ENCODE assay signal across 22 cellular contexts in genomic region chr1:228341450-228341813, GRCh38.
DNase-seq lines count a peak whose midpoint lies in the region; ATAC-seq and TF ChIP-seq lines count a peak whose summit lies in the region.
"Had no signal": no experiment of that assay in that cellular context is flagged by ENCODE, and none has a peak within 500 bp of the region (broad histone marks: within the 10 kb centered on the region; RNA-seq: fewer than 3 reads in every experiment).

No MANE protein-coding gene starts in this region.

- H3K4me3 Mint-ChIP-seq in nephron progenitor cell, result no peak overlapping the region
- H3K4me3 Mint-ChIP-seq: activated CD4-positive, alpha-beta memory T cell treated with anti-CD3 and anti-CD28 coated beads, Interleukin-2, amount 10 ng/mL, durations not matched to agents 7 days and 5 days; neural crest cell had no signal

- ATAC-seq in Right ventricle myocardium inferior (no peak), HG03378 (IDR thresholded peaks at IDR 0.05; ENCODE audit: unreplicated experiment) (no peak), HG02884 (IDR thresholded peaks at IDR 0.05; ENCODE audit: unreplicated experiment) (no peak)
- ATAC-seq: activated CD4-positive, CD25-positive, alpha-beta regulatory T cell treated with anti-CD3 and anti-CD28 coated beads, Interleukin-2, amount 50 U/mL, for 24 hours; foreskin keratinocyte had no signal

- no peak overlapping the region for H3K27ac Mint-ChIP-seq in nephron progenitor cell
- H3K27ac Mint-ChIP-seq: activated CD4-positive, alpha-beta memory T cell treated with anti-CD3 and anti-CD28 coated beads, Interleukin-2, amount 10 ng/mL, durations not matched to agents 7 days and 5 days had no signal

- H3K27me3 Mint-ChIP-seq in nephron progenitor cell (ENCODE audit: low read depth, poor library complexity), result no peaks in the 10 kb centered on the region
- H3K27me3 Mint-ChIP-seq: activated CD4-positive, alpha-beta memory T cell treated with anti-CD3 and anti-CD28 coated beads, Interleukin-2, amount 10 ng/mL, durations not matched to agents 7 days and 5 days had no signal

- H3K9me3 Mint-ChIP-seq in nephron progenitor cell, result no peaks in the 10 kb centered on the region

- intact Hi-C loops in Right ventricle myocardium inferior (cut with DNase I) (no loop called here), cardiac septum (cut with DNase I) (no loop called here)

- no peak overlapping the region for H3K4me3 ChIP-seq in right atrium auricular region
- no peak overlapping the region for H3K4me3 ChIP-seq in suprapubic skin
- H3K4me3 ChIP-seq: esophagus squamous epithelium, transverse colon had no signal

- DNase-seq in Right ventricle myocardium inferior (ENCODE audit: missing footprints), result peak; percentile 30
- no peak for DNase-seq in right atrium auricular region (ENCODE audit: low spot score)
- peak; percentile 56 for DNase-seq in cardiac septum (ENCODE audit: low spot score)
- DNase-seq in nephron progenitor cell, result peak; percentile 1
- DNase-seq in suprapubic skin (ENCODE audit: low spot score in 2 of 2), result peak; percentile 50 to 65
- DNase-seq in foreskin melanocyte, result no peak
- DNase-seq: activated CD4-positive, alpha-beta memory T cell treated with anti-CD3 and anti-CD28 coated beads, Interleukin-2, amount 10 ng/mL, durations not matched to agents 7 days and 5 days; esophagus squamous epithelium; foreskin keratinocyte; GOT3; KBM-7; kidney glomerular epithelial cell; mammary epithelial cell; NCI-H1930; NCI-H524 treated with DMSO at 0.1 percent for 48 hours; stimulated activated CD4-positive, alpha-beta T cell treated with anti-CD3 and anti-CD28 coated beads, Interleukin-4, amount 100 ng/mL, for 4 hours had no signal

- WGBS in suprapubic skin, result 86% methylated on average over 6 of the region's 17 CpGs

- H3K27ac ChIP-seq in right atrium auricular region, result no peak overlapping the region
- H3K27ac ChIP-seq in suprapubic skin, result no peak overlapping the region
- H3K27ac ChIP-seq: esophagus squamous epithelium, foreskin keratinocyte, transverse colon had no signal

- peaks cover 61% of the 10 kb centered on the region for H3K36me3 ChIP-seq in right atrium auricular region
- H3K36me3 ChIP-seq in suprapubic skin, result peaks cover 18% of the 10 kb centered on the region
- H3K36me3 ChIP-seq: transverse colon had no signal

- H3K9me3 ChIP-seq in right atrium auricular region, result no peaks in the 10 kb centered on the region
- no peaks in the 10 kb centered on the region for H3K9me3 ChIP-seq in suprapubic skin
- H3K9me3 ChIP-seq: esophagus squamous epithelium, SK-N-SH, transverse colon had no signal

- TF ChIP-seq EP300 in suprapubic skin (IDR thresholded peaks at IDR 0.05), result no peak

- no peak for TF ChIP-seq CTCF in right atrium auricular region (IDR thresholded peaks at IDR 0.05)
- TF ChIP-seq CTCF in nephron progenitor cell (IDR thresholded peaks at IDR 0.05), result no peak
- no peak for TF ChIP-seq CTCF in suprapubic skin (IDR thresholded peaks at IDR 0.05)

- H3K36me3 Mint-ChIP-seq in nephron progenitor cell (ENCODE audit: low read depth), result peaks cover 34% of the 10 kb centered on the region

- H3K4me1 ChIP-seq in right atrium auricular region (peaks cover 0 to 4% of the 10 kb centered on the region in 2 donors), suprapubic skin (no peaks in the 10 kb centered on the region)
- H3K4me1 ChIP-seq: esophagus squamous epithelium, foreskin keratinocyte, transverse colon had no signal

- H3K27me3 ChIP-seq in right atrium auricular region (no peaks in the 10 kb centered on the region), suprapubic skin (no peaks in the 10 kb centered on the region)
- H3K27me3 ChIP-seq: esophagus squamous epithelium, transverse colon had no signal

- peaks cover 4% of the 10 kb centered on the region for H3K4me1 Mint-ChIP-seq in nephron progenitor cell
- H3K4me1 Mint-ChIP-seq: activated CD4-positive, alpha-beta memory T cell treated with anti-CD3 and anti-CD28 coated beads, Interleukin-2, amount 10 ng/mL, durations not matched to agents 7 days and 5 days; neural crest cell had no signal

- TF ChIP-seq POLR2A in suprapubic skin (IDR thresholded peaks at IDR 0.05), result no peak

Comparison
In these comparisons a context has a peak if more than half of its experiments do, and no peak if none do; other contexts are left out.
1. DNase-seq: peak in Right ventricle myocardium inferior (single experiment), cardiac septum (single experiment), nephron progenitor cell (single experiment) and suprapubic skin (2 of 2); none in right atrium auricular region (single experiment) and foreskin melanocyte (single experiment).